1 cellular context compared by ENCODE assay signal in the genomic region with DNA sequence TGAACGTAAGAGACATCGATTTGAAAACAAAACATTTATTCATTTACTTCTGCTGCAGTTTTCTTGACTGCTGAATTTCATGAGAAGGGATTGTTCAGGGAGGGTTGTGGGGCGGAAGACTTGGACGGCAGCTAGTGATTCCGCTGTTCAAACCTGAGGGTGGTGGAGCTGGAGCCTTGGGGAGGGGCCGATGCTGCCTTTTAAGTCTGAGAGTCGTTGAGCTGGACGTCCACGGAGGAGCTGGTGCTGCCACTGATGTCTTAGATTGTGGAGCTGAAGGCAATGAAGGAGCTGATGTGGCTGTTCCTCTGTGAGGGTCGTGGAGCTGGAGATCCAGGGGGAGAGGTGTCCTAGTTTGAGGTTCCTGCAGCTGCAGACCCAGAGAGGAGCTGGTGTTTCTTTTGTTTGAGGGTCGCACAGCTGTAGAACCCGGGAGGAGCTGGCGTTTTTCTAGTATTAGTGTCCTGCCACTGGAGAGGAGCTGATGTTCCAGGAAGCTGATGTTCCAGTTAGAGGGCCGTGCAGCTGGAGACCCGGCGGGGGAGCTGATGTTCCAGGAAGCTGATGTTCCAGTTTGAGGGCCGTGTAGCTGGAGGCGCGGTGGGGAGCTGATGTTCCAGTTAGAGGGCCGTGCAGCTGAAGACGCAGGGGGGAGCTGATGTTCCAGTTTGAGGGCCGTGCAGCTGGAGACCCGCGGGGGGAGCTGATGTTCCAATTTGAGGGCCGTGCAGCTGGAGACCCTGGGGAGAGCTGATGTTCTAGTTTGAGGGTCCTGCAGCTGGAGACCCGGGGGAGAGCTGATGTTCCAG.
TF ChIP-seq lines count a peak whose summit lies in the region.

No MANE protein-coding gene starts in this region.

TF ChIP-seq in HepG2, 621 proteins besides CTCF, POLR2A, EP300 and RAD21 (continued from another document):
- TF ChIP-seq GATAD1 (CRISPR knock-in tag; IDR thresholded peaks at IDR 0.05) (no peak), ZNF432 (CRISPR knock-in tag; IDR thresholded peaks at IDR 0.05; ENCODE audit: borderline replicate concordance) (no peak), ZMYM3 (CRISPR knock-in tag; IDR thresholded peaks at IDR 0.05) (no peak), ZBTB7A (CRISPR knock-in tag; IDR thresholded peaks at IDR 0.05) (peak; percentile 65), PPARG (CRISPR knock-in tag; conservative IDR thresholded peaks at IDR 0.05) (no peak), EHMT2 (IDR thresholded peaks at IDR 0.05; ENCODE audit: borderline replicate concordance, low read depth, low read length) (no peak), RBM22 (optimal IDR thresholded peaks at IDR 0.05; ENCODE audit: low read length) (no peak)
